ENCODE assay signal across 1 cellular context in genomic region chr5:124700333-124700732, GRCh38.
TF ChIP-seq lines count a peak whose summit lies in the region.

No MANE protein-coding gene starts in this region.

TF ChIP-seq in GM23338, 12 proteins besides CTCF, POLR2A, EP300 and RAD21 (continued from another document):
- TF ChIP-seq ETS1 (IDR thresholded peaks at IDR 0.05): no peak
